1 cellular context compared by ENCODE assay signal in the genomic region with DNA sequence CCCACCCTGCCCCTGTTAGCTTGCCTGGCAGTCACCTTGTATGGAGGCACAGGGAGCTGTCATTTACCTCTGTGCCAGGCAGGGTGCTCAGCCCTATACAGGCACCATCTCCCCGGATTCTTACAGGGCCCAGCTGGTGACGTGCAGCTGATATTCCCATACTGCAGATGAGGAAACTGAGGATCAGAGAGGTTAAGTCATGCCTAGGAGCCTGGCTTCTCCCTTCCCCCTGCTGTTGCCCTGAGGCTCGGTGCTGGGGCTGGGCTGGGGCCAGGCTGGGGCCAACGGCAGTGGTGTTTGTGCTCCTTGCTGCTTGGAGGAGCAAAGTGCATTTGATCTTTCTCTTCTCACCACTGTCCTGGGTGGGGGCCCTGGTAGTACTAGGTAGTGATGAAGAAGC.
A peak's percentile ranks its signal among the peaks of the same experiment; 100 is the strongest.
TF ChIP-seq lines count a peak whose summit lies in the region.

No MANE protein-coding gene starts in this region.

TF ChIP-seq in HepG2, 621 proteins besides CTCF, POLR2A, EP300 and RAD21 (continued from another document and continues in another):
- TF ChIP-seq, protein P1, sequence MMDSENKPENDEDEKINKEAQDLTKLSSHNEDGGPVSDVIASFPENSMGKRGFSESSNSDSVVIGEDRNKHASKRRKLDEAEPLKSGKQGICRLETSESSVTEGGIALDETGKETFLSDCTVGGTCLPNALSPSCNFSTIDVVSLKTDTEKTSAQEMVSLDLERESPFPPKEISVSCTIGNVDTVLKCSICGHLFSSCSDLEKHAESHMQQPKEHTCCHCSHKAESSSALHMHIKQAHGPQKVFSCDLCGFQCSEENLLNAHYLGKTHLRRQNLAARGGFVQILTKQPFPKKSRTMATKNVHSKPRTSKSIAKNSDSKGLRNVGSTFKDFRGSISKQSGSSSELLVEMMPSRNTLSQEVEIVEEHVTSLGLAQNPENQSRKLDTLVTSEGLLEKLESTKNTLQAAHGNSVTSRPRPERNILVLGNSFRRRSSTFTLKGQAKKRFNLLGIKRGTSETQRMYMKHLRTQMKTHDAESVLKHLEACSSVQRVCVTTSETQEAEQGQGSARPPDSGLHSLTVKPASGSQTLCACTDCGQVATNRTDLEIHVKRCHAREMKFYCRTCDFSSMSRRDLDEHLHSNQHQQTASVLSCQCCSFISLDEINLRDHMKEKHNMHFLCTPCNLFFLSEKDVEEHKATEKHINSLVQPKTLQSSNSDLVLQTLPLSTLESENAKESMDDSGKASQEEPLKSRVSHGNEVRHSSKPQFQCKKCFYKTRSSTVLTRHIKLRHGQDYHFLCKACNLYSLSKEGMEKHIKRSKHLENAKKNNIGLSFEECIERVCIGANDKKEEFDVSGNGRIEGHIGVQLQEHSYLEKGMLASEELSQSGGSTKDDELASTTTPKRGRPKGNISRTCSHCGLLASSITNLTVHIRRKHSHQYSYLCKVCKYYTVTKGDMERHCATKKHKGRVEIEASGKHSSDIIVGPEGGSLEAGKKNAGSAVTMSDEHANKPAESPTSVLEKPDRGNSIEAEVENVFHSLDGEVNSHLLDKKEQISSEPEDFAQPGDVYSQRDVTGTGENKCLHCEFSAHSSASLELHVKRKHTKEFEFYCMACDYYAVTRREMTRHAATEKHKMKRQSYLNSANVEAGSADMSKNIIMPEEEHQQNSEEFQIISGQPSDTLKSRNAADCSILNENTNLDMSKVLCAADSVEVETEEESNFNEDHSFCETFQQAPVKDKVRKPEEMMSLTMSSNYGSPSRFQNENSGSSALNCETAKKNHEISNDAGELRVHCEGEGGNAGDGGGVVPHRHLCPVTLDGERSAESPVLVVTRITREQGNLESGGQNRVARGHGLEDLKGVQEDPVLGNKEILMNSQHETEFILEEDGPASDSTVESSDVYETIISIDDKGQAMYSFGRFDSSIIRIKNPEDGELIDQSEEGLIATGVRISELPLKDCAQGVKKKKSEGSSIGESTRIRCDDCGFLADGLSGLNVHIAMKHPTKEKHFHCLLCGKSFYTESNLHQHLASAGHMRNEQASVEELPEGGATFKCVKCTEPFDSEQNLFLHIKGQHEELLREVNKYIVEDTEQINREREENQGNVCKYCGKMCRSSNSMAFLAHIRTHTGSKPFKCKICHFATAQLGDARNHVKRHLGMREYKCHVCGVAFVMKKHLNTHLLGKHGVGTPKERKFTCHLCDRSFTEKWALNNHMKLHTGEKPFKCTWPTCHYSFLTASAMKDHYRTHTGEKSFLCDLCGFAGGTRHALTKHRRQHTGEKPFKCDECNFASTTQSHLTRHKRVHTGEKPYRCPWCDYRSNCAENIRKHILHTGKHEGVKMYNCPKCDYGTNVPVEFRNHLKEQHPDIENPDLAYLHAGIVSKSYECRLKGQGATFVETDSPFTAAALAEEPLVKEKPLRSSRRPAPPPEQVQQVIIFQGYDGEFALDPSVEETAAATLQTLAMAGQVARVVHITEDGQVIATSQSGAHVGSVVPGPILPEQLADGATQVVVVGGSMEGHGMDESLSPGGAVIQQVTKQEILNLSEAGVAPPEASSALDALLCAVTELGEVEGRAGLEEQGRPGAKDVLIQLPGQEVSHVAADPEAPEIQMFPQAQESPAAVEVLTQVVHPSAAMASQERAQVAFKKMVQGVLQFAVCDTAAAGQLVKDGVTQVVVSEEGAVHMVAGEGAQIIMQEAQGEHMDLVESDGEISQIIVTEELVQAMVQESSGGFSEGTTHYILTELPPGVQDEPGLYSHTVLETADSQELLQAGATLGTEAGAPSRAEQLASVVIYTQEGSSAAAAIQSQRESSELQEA (CRISPR knock-in tag; IDR thresholded peaks at IDR 0.05; ENCODE audit: not compliant biosample characterization): no peak
- 0 out of 2 replicates have a peak, but pooled peaks have one; percentile 11 for TF ChIP-seq HNF4G (IDR thresholded peaks at IDR 0.05; ENCODE audit: borderline replicate concordance, low read depth, low read length)
- TF ChIP-seq HNF4G (CRISPR knock-in tag; IDR thresholded peaks at IDR 0.05; ENCODE audit: borderline replicate concordance, low read depth): no peak
- no peak for TF ChIP-seq GZF1 (CRISPR knock-in tag; IDR thresholded peaks at IDR 0.05)
- no peak for TF ChIP-seq RARG (CRISPR knock-in tag; IDR thresholded peaks at IDR 0.05; ENCODE audit: low read depth)
- no peak for TF ChIP-seq ZBTB21 (CRISPR knock-in tag; IDR thresholded peaks at IDR 0.05)
- peak; percentile 97 for TF ChIP-seq ZMYM3 (CRISPR knock-in tag; IDR thresholded peaks at IDR 0.05)
- TF ChIP-seq EED (CRISPR knock-in tag; IDR thresholded peaks at IDR 0.05): no peak
- TF ChIP-seq, protein P2, sequence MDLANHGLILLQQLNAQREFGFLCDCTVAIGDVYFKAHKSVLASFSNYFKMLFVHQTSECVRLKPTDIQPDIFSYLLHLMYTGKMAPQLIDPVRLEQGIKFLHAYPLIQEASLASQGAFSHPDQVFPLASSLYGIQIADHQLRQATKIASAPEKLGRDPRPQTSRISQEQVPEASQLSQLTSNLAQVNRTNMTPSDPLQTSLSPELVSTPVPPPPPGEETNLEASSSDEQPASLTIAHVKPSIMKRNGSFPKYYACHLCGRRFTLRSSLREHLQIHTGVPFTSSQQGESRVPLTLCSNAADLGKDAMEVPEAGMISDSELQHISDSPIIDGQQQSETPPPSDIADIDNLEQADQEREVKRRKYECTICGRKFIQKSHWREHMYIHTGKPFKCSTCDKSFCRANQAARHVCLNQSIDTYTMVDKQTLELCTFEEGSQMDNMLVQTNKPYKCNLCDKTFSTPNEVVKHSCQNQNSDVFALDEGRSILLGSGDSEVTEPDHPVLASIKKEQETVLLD (CRISPR knock-in tag; IDR thresholded peaks at IDR 0.05; ENCODE audit: low read depth): no peak
- no peak for TF ChIP-seq ZFP36 (IDR thresholded peaks at IDR 0.05; ENCODE audit: borderline replicate concordance, low read depth, low read length, partially characterized antibody)
- TF ChIP-seq, protein P3, sequence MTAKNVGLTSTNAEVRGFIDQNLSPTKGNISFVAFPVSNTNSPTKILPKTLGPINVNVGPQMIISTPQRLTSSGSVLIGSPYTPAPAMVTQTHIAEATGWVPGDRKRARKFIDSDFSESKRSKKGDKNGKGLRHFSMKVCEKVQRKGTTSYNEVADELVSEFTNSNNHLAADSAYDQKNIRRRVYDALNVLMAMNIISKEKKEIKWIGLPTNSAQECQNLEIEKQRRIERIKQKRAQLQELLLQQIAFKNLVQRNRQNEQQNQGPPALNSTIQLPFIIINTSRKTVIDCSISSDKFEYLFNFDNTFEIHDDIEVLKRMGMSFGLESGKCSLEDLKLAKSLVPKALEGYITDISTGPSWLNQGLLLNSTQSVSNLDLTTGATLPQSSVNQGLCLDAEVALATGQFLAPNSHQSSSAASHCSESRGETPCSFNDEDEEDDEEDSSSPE (CRISPR knock-in tag; IDR thresholded peaks at IDR 0.05): no peak
- no peak for TF ChIP-seq GTF3A (CRISPR knock-in tag; conservative IDR thresholded peaks at IDR 0.05)
- no peak for TF ChIP-seq SKI (IDR thresholded peaks at IDR 0.05; ENCODE audit: partially characterized antibody)
- TF ChIP-seq, protein P4, sequence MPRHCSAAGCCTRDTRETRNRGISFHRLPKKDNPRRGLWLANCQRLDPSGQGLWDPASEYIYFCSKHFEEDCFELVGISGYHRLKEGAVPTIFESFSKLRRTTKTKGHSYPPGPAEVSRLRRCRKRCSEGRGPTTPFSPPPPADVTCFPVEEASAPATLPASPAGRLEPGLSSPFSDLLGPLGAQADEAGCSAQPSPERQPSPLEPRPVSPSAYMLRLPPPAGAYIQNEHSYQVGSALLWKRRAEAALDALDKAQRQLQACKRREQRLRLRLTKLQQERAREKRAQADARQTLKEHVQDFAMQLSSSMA (CRISPR knock-in tag; IDR thresholded peaks at IDR 0.05): no peak
- TF ChIP-seq, protein P5, sequence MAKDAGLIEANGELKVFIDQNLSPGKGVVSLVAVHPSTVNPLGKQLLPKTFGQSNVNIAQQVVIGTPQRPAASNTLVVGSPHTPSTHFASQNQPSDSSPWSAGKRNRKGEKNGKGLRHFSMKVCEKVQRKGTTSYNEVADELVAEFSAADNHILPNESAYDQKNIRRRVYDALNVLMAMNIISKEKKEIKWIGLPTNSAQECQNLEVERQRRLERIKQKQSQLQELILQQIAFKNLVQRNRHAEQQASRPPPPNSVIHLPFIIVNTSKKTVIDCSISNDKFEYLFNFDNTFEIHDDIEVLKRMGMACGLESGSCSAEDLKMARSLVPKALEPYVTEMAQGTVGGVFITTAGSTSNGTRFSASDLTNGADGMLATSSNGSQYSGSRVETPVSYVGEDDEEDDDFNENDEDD (CRISPR knock-in tag; IDR thresholded peaks at IDR 0.05; ENCODE audit: borderline replicate concordance): no peak
- TF ChIP-seq NR2C2 (CRISPR knock-in tag; IDR thresholded peaks at IDR 0.05; ENCODE audit: borderline replicate concordance): no peak
- TF ChIP-seq ZNF510 (CRISPR knock-in tag; IDR thresholded peaks at IDR 0.05; ENCODE audit: low read depth): no peak
- TF ChIP-seq, protein P6, sequence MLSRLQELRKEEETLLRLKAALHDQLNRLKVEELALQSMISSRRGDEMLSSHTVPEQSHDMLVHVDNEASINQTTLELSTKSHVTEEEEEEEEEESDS (CRISPR knock-in tag; IDR thresholded peaks at IDR 0.05; ENCODE audit: borderline replicate concordance): no peak
- TF ChIP-seq, protein P7, sequence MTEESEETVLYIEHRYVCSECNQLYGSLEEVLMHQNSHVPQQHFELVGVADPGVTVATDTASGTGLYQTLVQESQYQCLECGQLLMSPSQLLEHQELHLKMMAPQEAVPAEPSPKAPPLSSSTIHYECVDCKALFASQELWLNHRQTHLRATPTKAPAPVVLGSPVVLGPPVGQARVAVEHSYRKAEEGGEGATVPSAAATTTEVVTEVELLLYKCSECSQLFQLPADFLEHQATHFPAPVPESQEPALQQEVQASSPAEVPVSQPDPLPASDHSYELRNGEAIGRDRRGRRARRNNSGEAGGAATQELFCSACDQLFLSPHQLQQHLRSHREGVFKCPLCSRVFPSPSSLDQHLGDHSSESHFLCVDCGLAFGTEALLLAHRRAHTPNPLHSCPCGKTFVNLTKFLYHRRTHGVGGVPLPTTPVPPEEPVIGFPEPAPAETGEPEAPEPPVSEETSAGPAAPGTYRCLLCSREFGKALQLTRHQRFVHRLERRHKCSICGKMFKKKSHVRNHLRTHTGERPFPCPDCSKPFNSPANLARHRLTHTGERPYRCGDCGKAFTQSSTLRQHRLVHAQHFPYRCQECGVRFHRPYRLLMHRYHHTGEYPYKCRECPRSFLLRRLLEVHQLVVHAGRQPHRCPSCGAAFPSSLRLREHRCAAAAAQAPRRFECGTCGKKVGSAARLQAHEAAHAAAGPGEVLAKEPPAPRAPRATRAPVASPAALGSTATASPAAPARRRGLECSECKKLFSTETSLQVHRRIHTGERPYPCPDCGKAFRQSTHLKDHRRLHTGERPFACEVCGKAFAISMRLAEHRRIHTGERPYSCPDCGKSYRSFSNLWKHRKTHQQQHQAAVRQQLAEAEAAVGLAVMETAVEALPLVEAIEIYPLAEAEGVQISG (CRISPR knock-in tag; IDR thresholded peaks at IDR 0.05): no peak
- no peak for TF ChIP-seq ZNF713 (CRISPR knock-in tag; IDR thresholded peaks at IDR 0.05)
- TF ChIP-seq ZNF766 (CRISPR knock-in tag; IDR thresholded peaks at IDR 0.05; ENCODE audit: borderline replicate concordance): no peak
- TF ChIP-seq ZNF234 (CRISPR knock-in tag; conservative IDR thresholded peaks at IDR 0.05): no peak
- peak; percentile 63 for TF ChIP-seq HNF4A (CRISPR knock-in tag; IDR thresholded peaks at IDR 0.05)
- TF ChIP-seq ZNF484 (CRISPR knock-in tag; IDR thresholded peaks at IDR 0.05; ENCODE audit: borderline replicate concordance, low read depth): no peak
- no peak for TF ChIP-seq ZNF446 (CRISPR knock-in tag; IDR thresholded peaks at IDR 0.05)
- TF ChIP-seq, protein P8, sequence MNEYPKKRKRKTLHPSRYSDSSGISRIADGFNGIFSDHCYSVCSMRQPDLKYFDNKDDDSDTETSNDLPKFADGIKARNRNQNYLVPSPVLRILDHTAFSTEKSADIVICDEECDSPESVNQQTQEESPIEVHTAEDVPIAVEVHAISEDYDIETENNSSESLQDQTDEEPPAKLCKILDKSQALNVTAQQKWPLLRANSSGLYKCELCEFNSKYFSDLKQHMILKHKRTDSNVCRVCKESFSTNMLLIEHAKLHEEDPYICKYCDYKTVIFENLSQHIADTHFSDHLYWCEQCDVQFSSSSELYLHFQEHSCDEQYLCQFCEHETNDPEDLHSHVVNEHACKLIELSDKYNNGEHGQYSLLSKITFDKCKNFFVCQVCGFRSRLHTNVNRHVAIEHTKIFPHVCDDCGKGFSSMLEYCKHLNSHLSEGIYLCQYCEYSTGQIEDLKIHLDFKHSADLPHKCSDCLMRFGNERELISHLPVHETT (CRISPR knock-in tag; conservative IDR thresholded peaks at IDR 0.05): no peak
- TF ChIP-seq ATM (IDR thresholded peaks at IDR 0.05; ENCODE audit: borderline replicate concordance): no peak
- TF ChIP-seq MXI1 (IDR thresholded peaks at IDR 0.05; ENCODE audit: borderline replicate concordance, low read depth, low read length): no peak
- TF ChIP-seq MED8 (CRISPR knock-in tag; IDR thresholded peaks at IDR 0.05; ENCODE audit: insufficient replicate concordance): no peak
- TF ChIP-seq NFIC (IDR thresholded peaks at IDR 0.05; ENCODE audit: low read length): no peak
- TF ChIP-seq ZNF790 (CRISPR knock-in tag; IDR thresholded peaks at IDR 0.05; ENCODE audit: borderline replicate concordance): no peak
- no peak for TF ChIP-seq HOXD1 (CRISPR knock-in tag; IDR thresholded peaks at IDR 0.05)
- TF ChIP-seq ZNF235 (CRISPR knock-in tag; IDR thresholded peaks at IDR 0.05; ENCODE audit: borderline replicate concordance): no peak
- TF ChIP-seq ZNF772 (CRISPR knock-in tag; IDR thresholded peaks at IDR 0.05): 0 out of 2 replicates have a peak, but pooled peaks have one; percentile 30
- no peak for TF ChIP-seq NKX3-1 (CRISPR knock-in tag; IDR thresholded peaks at IDR 0.05)
- TF ChIP-seq SMAD3 (CRISPR knock-in tag; IDR thresholded peaks at IDR 0.05): no peak
- TF ChIP-seq, protein P9, sequence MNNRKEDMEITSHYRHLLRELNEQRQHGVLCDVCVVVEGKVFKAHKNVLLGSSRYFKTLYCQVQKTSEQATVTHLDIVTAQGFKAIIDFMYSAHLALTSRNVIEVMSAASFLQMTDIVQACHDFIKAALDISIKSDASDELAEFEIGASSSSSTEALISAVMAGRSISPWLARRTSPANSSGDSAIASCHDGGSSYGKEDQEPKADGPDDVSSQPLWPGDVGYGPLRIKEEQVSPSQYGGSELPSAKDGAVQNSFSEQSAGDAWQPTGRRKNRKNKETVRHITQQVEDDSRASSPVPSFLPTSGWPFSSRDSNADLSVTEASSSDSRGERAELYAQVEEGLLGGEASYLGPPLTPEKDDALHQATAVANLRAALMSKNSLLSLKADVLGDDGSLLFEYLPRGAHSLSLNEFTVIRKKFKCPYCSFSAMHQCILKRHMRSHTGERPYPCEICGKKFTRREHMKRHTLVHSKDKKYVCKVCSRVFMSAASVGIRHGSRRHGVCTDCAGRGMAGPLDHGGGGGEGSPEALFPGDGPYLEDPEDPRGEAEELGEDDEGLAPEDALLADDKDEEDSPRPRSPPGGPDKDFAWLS (CRISPR knock-in tag; IDR thresholded peaks at IDR 0.05; ENCODE audit: borderline replicate concordance): no peak
- TF ChIP-seq, protein P10, sequence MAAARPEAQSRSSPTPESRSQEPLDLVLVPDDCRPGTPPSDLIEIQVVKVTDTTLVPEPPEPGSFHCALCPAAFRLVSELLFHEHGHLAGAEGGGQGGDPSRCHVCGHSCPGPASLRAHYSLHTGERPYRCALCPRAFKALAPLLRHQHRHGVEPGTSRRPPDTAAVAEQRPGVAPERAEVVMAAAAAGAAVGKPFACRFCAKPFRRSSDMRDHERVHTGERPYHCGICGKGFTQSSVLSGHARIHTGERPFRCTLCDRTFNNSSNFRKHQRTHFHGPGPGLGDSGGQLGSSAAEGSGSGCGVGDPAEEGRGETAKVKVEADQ (CRISPR knock-in tag; IDR thresholded peaks at IDR 0.05; ENCODE audit: borderline replicate concordance): no peak
- TF ChIP-seq CENPT (CRISPR knock-in tag; IDR thresholded peaks at IDR 0.05; ENCODE audit: low read depth): no peak
- TF ChIP-seq SAFB2 (CRISPR knock-in tag; IDR thresholded peaks at IDR 0.05; ENCODE audit: borderline replicate concordance, low read depth): no peak
- TF ChIP-seq NAIF1 (CRISPR knock-in tag; IDR thresholded peaks at IDR 0.05; ENCODE audit: borderline replicate concordance): no peak
- no peak for TF ChIP-seq XRCC5 (optimal IDR thresholded peaks at IDR 0.05; ENCODE audit: low read length)
